In the genomic region with DNA sequence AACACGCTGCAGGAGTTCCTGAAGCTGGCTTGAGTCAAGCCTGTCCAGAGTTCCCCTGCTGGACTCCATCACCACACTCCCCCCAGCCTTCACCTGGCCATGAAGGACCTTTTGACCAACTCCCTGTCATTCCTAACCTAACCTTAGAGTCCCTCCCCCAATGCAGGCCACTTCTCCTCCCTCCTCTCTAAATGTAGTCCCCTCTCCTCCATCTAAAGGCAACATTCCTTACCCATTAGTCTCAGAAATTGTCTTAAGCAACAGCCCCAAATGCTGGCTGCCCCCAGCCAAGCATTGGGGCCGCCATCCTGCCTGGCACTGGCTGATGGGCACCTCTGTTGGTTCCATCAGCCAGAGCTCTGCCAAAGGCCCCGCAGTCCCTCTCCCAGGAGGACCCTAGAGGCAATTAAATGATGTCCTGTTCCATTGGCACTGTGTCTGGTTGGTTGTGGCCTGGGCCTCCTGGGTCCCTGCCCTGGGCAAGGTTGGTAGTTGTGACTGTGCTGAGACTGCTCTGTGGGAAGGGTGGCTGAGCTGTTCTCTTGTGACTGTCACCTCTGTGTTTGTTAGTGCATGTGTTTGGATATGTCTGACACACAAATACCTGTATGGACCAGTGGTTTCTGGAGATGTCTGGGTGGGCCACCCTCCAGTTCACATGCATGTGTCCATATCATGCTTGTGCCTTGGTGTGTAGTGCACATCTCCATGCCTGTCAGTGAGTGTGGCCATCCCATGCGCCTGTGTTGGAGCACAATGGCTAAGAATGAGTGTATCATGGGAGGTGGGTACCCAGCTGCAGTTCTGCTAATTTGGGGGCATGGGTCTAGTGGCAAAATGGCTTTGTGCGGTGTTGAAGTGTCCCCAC, we compare ENCODE assay signal across 2 cellular contexts.
TF ChIP-seq lines count a peak whose summit lies in the region.

No MANE protein-coding gene starts in this region.

TF ChIP-seq in SK-N-SH, 30 proteins besides CTCF, POLR2A, EP300 and RAD21 (continued from another document):
- TF ChIP-seq, protein P1, sequence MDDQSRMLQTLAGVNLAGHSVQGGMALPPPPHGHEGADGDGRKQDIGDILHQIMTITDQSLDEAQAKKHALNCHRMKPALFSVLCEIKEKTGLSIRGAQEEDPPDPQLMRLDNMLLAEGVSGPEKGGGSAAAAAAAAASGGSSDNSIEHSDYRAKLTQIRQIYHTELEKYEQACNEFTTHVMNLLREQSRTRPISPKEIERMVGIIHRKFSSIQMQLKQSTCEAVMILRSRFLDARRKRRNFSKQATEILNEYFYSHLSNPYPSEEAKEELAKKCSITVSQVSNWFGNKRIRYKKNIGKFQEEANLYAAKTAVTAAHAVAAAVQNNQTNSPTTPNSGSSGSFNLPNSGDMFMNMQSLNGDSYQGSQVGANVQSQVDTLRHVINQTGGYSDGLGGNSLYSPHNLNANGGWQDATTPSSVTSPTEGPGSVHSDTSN (IDR thresholded peaks at IDR 0.05) = peak; percentile 20; the same call in 1 of the 2 replicates

TF ChIP-seq in SK-N-SH treated with all-trans-retinoic acid at 6 μM for 48 hours, 23 proteins besides CTCF, POLR2A, EP300 and RAD21:
- TF ChIP-seq, protein P2, sequence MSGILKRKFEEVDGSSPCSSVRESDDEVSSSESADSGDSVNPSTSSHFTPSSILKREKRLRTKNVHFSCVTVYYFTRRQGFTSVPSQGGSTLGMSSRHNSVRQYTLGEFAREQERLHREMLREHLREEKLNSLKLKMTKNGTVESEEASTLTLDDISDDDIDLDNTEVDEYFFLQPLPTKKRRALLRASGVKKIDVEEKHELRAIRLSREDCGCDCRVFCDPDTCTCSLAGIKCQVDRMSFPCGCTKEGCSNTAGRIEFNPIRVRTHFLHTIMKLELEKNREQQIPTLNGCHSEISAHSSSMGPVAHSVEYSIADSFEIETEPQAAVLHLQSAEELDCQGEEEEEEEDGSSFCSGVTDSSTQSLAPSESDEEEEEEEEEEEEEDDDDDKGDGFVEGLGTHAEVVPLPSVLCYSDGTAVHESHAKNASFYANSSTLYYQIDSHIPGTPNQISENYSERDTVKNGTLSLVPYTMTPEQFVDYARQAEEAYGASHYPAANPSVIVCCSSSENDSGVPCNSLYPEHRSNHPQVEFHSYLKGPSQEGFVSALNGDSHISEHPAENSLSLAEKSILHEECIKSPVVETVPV (CRISPR knock-in tag; IDR thresholded peaks at IDR 0.05) = no peak
- TF ChIP-seq OSR1 (CRISPR knock-in tag; IDR thresholded peaks at IDR 0.05) = no peak
- TF ChIP-seq ZNF565 (CRISPR knock-in tag; conservative IDR thresholded peaks at IDR 0.05; ENCODE audit: low read depth) = no peak
- TF ChIP-seq ESRRG (CRISPR knock-in tag; IDR thresholded peaks at IDR 0.05) = no peak
- no peak for TF ChIP-seq ZFP3 (CRISPR knock-in tag; IDR thresholded peaks at IDR 0.05)
- TF ChIP-seq, protein P3, sequence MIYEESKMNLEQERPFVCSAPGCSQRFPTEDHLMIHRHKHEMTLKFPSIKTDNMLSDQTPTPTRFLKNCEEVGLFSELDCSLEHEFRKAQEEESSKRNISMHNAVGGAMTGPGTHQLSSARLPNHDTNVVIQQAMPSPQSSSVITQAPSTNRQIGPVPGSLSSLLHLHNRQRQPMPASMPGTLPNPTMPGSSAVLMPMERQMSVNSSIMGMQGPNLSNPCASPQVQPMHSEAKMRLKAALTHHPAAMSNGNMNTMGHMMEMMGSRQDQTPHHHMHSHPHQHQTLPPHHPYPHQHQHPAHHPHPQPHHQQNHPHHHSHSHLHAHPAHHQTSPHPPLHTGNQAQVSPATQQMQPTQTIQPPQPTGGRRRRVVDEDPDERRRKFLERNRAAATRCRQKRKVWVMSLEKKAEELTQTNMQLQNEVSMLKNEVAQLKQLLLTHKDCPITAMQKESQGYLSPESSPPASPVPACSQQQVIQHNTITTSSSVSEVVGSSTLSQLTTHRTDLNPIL (CRISPR knock-in tag; IDR thresholded peaks at IDR 0.05; ENCODE audit: low read depth) = no peak
